In genomic region chr1:51963592-51964308, GRCh38 we compare ENCODE assay signal across 1 cellular context.
A peak's percentile ranks its signal among the peaks of the same experiment; 100 is the strongest.
TF ChIP-seq lines count a peak whose summit lies in the region.

No MANE protein-coding gene starts in this region.

TF ChIP-seq in K562, 482 proteins besides CTCF, POLR2A, EP300 and RAD21 (continued from another document and continues in another):
- TF ChIP-seq SMARCE1 (IDR thresholded peaks at IDR 0.05) (peak; percentile 81), EWSR1 (IDR thresholded peaks at IDR 0.05; ENCODE audit: borderline replicate concordance, low read depth, partially characterized antibody) (no peak), RCOR1 (IDR thresholded peaks at IDR 0.05; ENCODE audit: borderline replicate concordance in 1 of 2, low read depth in 2 of 2, low read length in 2 of 2) (peak in 1 of 2 experiments; percentile 72; a peak in 1 of 4 replicates), TBL1XR1 (IDR thresholded peaks at IDR 0.05; ENCODE audit: low read length in 2 of 2) (0 out of 4 replicates have a peak, but pooled peaks of 1 of the 2 experiments have one; percentile 11), IFI16 (CRISPR knock-in tag; IDR thresholded peaks at IDR 0.05) (no peak), ZSCAN32 (CRISPR knock-in tag; IDR thresholded peaks at IDR 0.05) (no peak), EHMT2 (IDR thresholded peaks at IDR 0.05) (peak; percentile 92), JUND (IDR thresholded peaks at IDR 0.05; ENCODE audit: borderline replicate concordance, low read depth, low read length) (0 out of 2 replicates have a peak, but pooled peaks have one; percentile 8), JUND (tag; IDR thresholded peaks at IDR 0.05; ENCODE audit: borderline replicate concordance, low read depth, low read length) (no peak; the same call in 2 of the 3 replicates), MAFK (IDR thresholded peaks at IDR 0.05; ENCODE audit: low read length) (peak; percentile 85), CC2D1A (IDR thresholded peaks at IDR 0.05) (no peak), CXXC5 (CRISPR knock-in tag; IDR thresholded peaks at IDR 0.05) (peak; percentile 31; the same call in 1 of the 2 replicates), FOXK2 (conservative IDR thresholded peaks at IDR 0.05 in 1 of 2, IDR thresholded peaks at IDR 0.05 in 1 of 2; ENCODE audit: low read depth in 2 of 2) (peak in 1 of 2 experiments; percentile 50; a peak in 1 of 4 replicates), ZNF57 (CRISPR knock-in tag; IDR thresholded peaks at IDR 0.05) (no peak), SMARCC2 (IDR thresholded peaks at IDR 0.05; ENCODE audit: low read depth) (peak; percentile 65), ZNF197 (CRISPR knock-in tag; IDR thresholded peaks at IDR 0.05; ENCODE audit: low read depth) (peak; percentile 55; the same call in 1 of the 2 replicates), BRCA1 (IDR thresholded peaks at IDR 0.05) (no peak), BRCA1 (CRISPR knock-in tag; IDR thresholded peaks at IDR 0.05) (no peak), KAT7 (CRISPR knock-in tag; IDR thresholded peaks at IDR 0.05; ENCODE audit: borderline replicate concordance) (no peak), SMAD4 (CRISPR knock-in tag; conservative IDR thresholded peaks at IDR 0.05) (0 out of 2 replicates have a peak, but pooled peaks have one; percentile 18), BRD9 (IDR thresholded peaks at IDR 0.05; ENCODE audit: low read depth, partially characterized antibody) (peak; percentile 70), ZNF124 (CRISPR knock-in tag; IDR thresholded peaks at IDR 0.05) (no peak), NFE2L1 (tag; IDR thresholded peaks at IDR 0.05; ENCODE audit: borderline replicate concordance, low read depth) (peak; percentile 97), NFE2 (IDR thresholded peaks at IDR 0.05; ENCODE audit: low read depth) (peak; percentile 98), NR2C2 (CRISPR knock-in tag; IDR thresholded peaks at IDR 0.05) (no peak), NR2C2 (tag; IDR thresholded peaks at IDR 0.05) (no peak), CREB3 (tag; conservative IDR thresholded peaks at IDR 0.05; ENCODE audit: low read depth) (peak; percentile 64; the same call in 1 of the 2 replicates), FOSL1 (tag; conservative IDR thresholded peaks at IDR 0.05) (0 out of 2 replicates have a peak, but pooled peaks have one; percentile 20), HDAC3 (IDR thresholded peaks at IDR 0.05; ENCODE audit: borderline replicate concordance, partially characterized antibody) (no peak), BHLHE40 (IDR thresholded peaks at IDR 0.05; ENCODE audit: low read length) (0 out of 2 replicates have a peak, but pooled peaks have one; percentile 35), ARID2 (IDR thresholded peaks at IDR 0.05) (peak; percentile 51; the same call in 1 of the 2 replicates), TEAD2 (tag; IDR thresholded peaks at IDR 0.05) (peak; percentile 28; the same call in 1 of the 2 replicates), ZNF644 (tag; IDR thresholded peaks at IDR 0.05; ENCODE audit: low read depth) (0 out of 2 replicates have a peak, but pooled peaks have one; percentile 18), C11orf30 (IDR thresholded peaks at IDR 0.05; ENCODE audit: low read depth) (peak; percentile 97), ZNF639 (CRISPR knock-in tag; conservative IDR thresholded peaks at IDR 0.05 in 1 of 2, IDR thresholded peaks at IDR 0.05 in 1 of 2) (0 out of 4 replicates have a peak, but pooled peaks of 1 of the 2 experiments have one; percentile 47), LEF1 (IDR thresholded peaks at IDR 0.05) (peak; percentile 67), DPF2 (IDR thresholded peaks at IDR 0.05) (peak; percentile 84), TAF9B (IDR thresholded peaks at IDR 0.05; ENCODE audit: partially characterized antibody) (peak; percentile 24), EP400 (IDR thresholded peaks at IDR 0.05) (peak; percentile 55), STAT6 (CRISPR knock-in tag; IDR thresholded peaks at IDR 0.05) (no peak), NEUROD1 (IDR thresholded peaks at IDR 0.05; ENCODE audit: borderline replicate concordance, low read depth, low read length, partially characterized antibody) (peak; percentile 41), MEF2D (tag; conservative IDR thresholded peaks at IDR 0.05; ENCODE audit: low read depth) (peak; percentile 82), CTBP1 (IDR thresholded peaks at IDR 0.05; ENCODE audit: borderline replicate concordance) (peak; percentile 71), TAF7 (tag; IDR thresholded peaks at IDR 0.05) (peak; percentile 33; the same call in 1 of the 2 replicates), MAFG (tag; conservative IDR thresholded peaks at IDR 0.05) (peak; percentile 98), ELK3 (CRISPR knock-in tag; IDR thresholded peaks at IDR 0.05) (no peak), ATF1 (CRISPR knock-in tag; IDR thresholded peaks at IDR 0.05) (no peak), ATF1 (tag; IDR thresholded peaks at IDR 0.05) (no peak), SPI1 (IDR thresholded peaks at IDR 0.05; ENCODE audit: borderline replicate concordance, low read depth, low read length) (peak; percentile 93), NBN (IDR thresholded peaks at IDR 0.05; ENCODE audit: low read depth) (peak; percentile 59; the same call in 1 of the 2 replicates), STAG1 (CRISPR knock-in tag; IDR thresholded peaks at IDR 0.05; ENCODE audit: borderline replicate concordance) (no peak), ATF6 (CRISPR knock-in tag; IDR thresholded peaks at IDR 0.05) (no peak), KDM4B (IDR thresholded peaks at IDR 0.05; ENCODE audit: borderline replicate concordance in 2 of 2, low read depth in 1 of 2) (no peak), THAP12 (CRISPR knock-in tag; IDR thresholded peaks at IDR 0.05) (no peak), IRF9 (tag; IDR thresholded peaks at IDR 0.05) (peak; percentile 57; the same call in 1 of the 2 replicates), ESRRA (IDR thresholded peaks at IDR 0.05; ENCODE audit: borderline replicate concordance, low read depth) (peak; percentile 51; the same call in 1 of the 2 replicates), PBX2 (CRISPR knock-in tag; IDR thresholded peaks at IDR 0.05; ENCODE audit: low read depth) (no peak), PBX2 (tag; conservative IDR thresholded peaks at IDR 0.05; ENCODE audit: low read depth) (0 out of 2 replicates have a peak, but pooled peaks have one; percentile 26), POLR3G (IDR thresholded peaks at IDR 0.05; ENCODE audit: extremely low read depth, insufficient read length, insufficient replicate concordance) (no peak), MAFF (IDR thresholded peaks at IDR 0.05; ENCODE audit: low read length) (peak; percentile 92), ZSCAN29 (IDR thresholded peaks at IDR 0.05) (no peak), HDAC6 (IDR thresholded peaks at IDR 0.05; ENCODE audit: low read depth, low read length) (no peak), PRPF4 (IDR thresholded peaks at IDR 0.05; ENCODE audit: insufficient read depth, low read depth, low read length, poor library complexity, severe bottlenecking) (no peak), EZH2 (IDR thresholded peaks at IDR 0.05; ENCODE audit: borderline replicate concordance, low read depth, low read length) (no peak)
